In genomic region chr15:89091667-89092220, GRCh38 we compare ENCODE assay signal across 9 cellular contexts. TPM values are rescaled to one million over a fixed set of nuclear protein-coding genes. Genes with fewer than 3 reads are reported as not detected.
DNase-seq lines count a peak whose midpoint lies in the region; ATAC-seq, FAIRE-seq and TF ChIP-seq lines count a peak whose summit lies in the region.
"Had no signal": no experiment of that assay in that cellular context is flagged by ENCODE, and none has a peak within 500 bp of the region (broad histone marks: within the 10 kb centered on the region; RNA-seq: fewer than 3 reads in every experiment).

No MANE protein-coding gene starts in this region.

- H3K4me2 ChIP-seq in astrocyte (ENCODE audit: low read length) (peak overlapping the region; percentile 92), neuronal stem cell (ENCODE audit: insufficient read depth, low read length, poor library complexity, severe bottlenecking) (no peak overlapping the region)

- H4K8ac ChIP-seq in neuronal stem cell (ENCODE audit: low read depth, low read length), result no peak overlapping the region

- H3K79me2 ChIP-seq in astrocyte (ENCODE audit: insufficient read depth, low read length), result peaks cover 83% of the 10 kb centered on the region

- H2BK120ac ChIP-seq in neuronal stem cell (ENCODE audit: low read depth, low read length), result no peak overlapping the region

- no peaks in the 10 kb centered on the region for H3K9me3 Mint-ChIP-seq in astrocyte (ENCODE audit: unreplicated experiment)

- FAIRE-seq in astrocyte (lab: Jason Lieb, UNC), result no peak

- H3K4me3 ChIP-seq in cardiac muscle cell (no peak overlapping the region), astrocyte (ENCODE audit: insufficient read depth, low read depth, low read length) (peak overlapping the region; percentile 34), mononuclear cell (ENCODE audit: low read length) (peak overlapping the region; percentile 35), upper lobe of right lung (peak overlapping the region; percentile 86), neuronal stem cell (ENCODE audit: low read length in 2 of 2) (no peak overlapping the region)

- no peaks in the 10 kb centered on the region for H3K36me3 Mint-ChIP-seq in astrocyte (ENCODE audit: low read depth, unreplicated experiment)

- peak overlapping the region; percentile 64 for H3K4me3 Mint-ChIP-seq in astrocyte (ENCODE audit: unreplicated experiment)

- H2BK12ac ChIP-seq in neuronal stem cell (ENCODE audit: low read length), result no peak overlapping the region

- H3K9me3 ChIP-seq in cardiac muscle cell (ENCODE audit: low read depth) (no peaks in the 10 kb centered on the region), astrocyte (ENCODE audit: insufficient read depth, low read depth, low read length) (no peaks in the 10 kb centered on the region), mononuclear cell (ENCODE audit: low read depth, low read length) (no peaks in the 10 kb centered on the region), upper lobe of right lung (no peaks in the 10 kb centered on the region), neuronal stem cell (replicated peaks in 1 of 2; ENCODE audit: control insufficient read depth in 2 of 2, insufficient read depth in 1 of 2, low read depth in 1 of 2, low read length in 2 of 2) (no peaks in the 10 kb centered on the region)

- DNase-seq in cardiac muscle cell (ENCODE audit: low read depth in 1 of 2, low spot score in 1 of 2) (no peak), cardiac septum (ENCODE audit: low spot score) (no peak), astrocyte (ENCODE audit: low read depth) (no peak), upper lobe of right lung (no peak), neuronal stem cell (ENCODE audit: low spot score) (no peak), dedifferentiated amniotic fluid mesenchymal stem cell (ENCODE audit: extremely low spot score) (no peak), occipital lobe (lab: John Stamatoyannopoulos, UW) (no peak)
- DNase-seq: WERI-Rb-1 had no signal

- H3K27me3 ChIP-seq in cardiac muscle cell (no peaks in the 10 kb centered on the region), astrocyte (ENCODE audit: insufficient read depth, low read length) (no peaks in the 10 kb centered on the region), mononuclear cell (ENCODE audit: insufficient read depth, low read length) (no peaks in the 10 kb centered on the region), upper lobe of right lung (no peaks in the 10 kb centered on the region), neuronal stem cell (ENCODE audit: control insufficient read depth in 3 of 3, insufficient read depth in 3 of 3, low read depth in 1 of 3, low read length in 3 of 3) (no peaks in the 10 kb centered on the region)

- H3K79me1 ChIP-seq in neuronal stem cell (ENCODE audit: low read depth, low read length), result peaks cover 2% of the 10 kb centered on the region

- TF ChIP-seq CTCF in cardiac muscle cell (IDR thresholded peaks at IDR 0.05; ENCODE audit: low read depth, low read length) (no peak), astrocyte (IDR thresholded peaks at IDR 0.05; ENCODE audit: insufficient read depth, low read depth, low read length) (no peak), upper lobe of right lung (IDR thresholded peaks at IDR 0.05) (no peak)

- no peak overlapping the region for H3K27ac Mint-ChIP-seq in astrocyte (ENCODE audit: unreplicated experiment)

- H2AFZ ChIP-seq in astrocyte (ENCODE audit: low read depth, low read length), result no peak overlapping the region
- no peak overlapping the region for H2AFZ ChIP-seq in neuronal stem cell (ENCODE audit: low read length)

- no peak overlapping the region for H2AK5ac ChIP-seq in neuronal stem cell (ENCODE audit: low read depth, low read length)

- H3K27ac ChIP-seq in cardiac muscle cell, result peak overlapping the region; percentile 45
- peak overlapping the region; percentile 65 for H3K27ac ChIP-seq in astrocyte (ENCODE audit: low read depth, low read length)
- peak overlapping the region; percentile 94 for H3K27ac ChIP-seq in upper lobe of right lung
- no peak overlapping the region for H3K27ac ChIP-seq in neuronal stem cell (replicated peaks; ENCODE audit: low read length)
- H3K27ac ChIP-seq: WERI-Rb-1 had no signal

- H2BK15ac ChIP-seq in neuronal stem cell (ENCODE audit: low read length), result no peak overlapping the region

- no peak for ATAC-seq in upper lobe of right lung

- intact Hi-C loops in cardiac septum (cut with DNase I) (no loop called here), upper lobe of right lung (cut with DNase I) (no loop called here)

- no peak overlapping the region for H3K18ac ChIP-seq in neuronal stem cell (ENCODE audit: low read length)

- H4K20me1 ChIP-seq in astrocyte (ENCODE audit: insufficient read depth, low read length), result peaks cover 21% of the 10 kb centered on the region

- no peak overlapping the region for H3K23ac ChIP-seq in neuronal stem cell (ENCODE audit: low read depth, low read length, poor library complexity)

- WGBS in neuronal stem cell (ENCODE audit: extremely low coverage in 2 of 2, insufficient read length in 2 of 2, insufficient replicate concordance in 1 of 2), 2 donors, result no CpG with 5 or more reads among the region's 1 CpG

- H3K4me1 ChIP-seq in cardiac muscle cell (ENCODE audit: low read depth) (peaks cover 51% of the 10 kb centered on the region), astrocyte (ENCODE audit: insufficient read depth, low read length) (peaks cover 51% of the 10 kb centered on the region), mononuclear cell (ENCODE audit: insufficient read depth, low read length) (peaks cover 80% of the 10 kb centered on the region), upper lobe of right lung (peaks cover 73% of the 10 kb centered on the region), neuronal stem cell (ENCODE audit: control insufficient read depth in 2 of 2, insufficient read depth in 1 of 2, low read depth in 1 of 2, low read length in 2 of 2) (peaks cover 7 to 14% of the 10 kb centered on the region in 2 donors)

- H3K4ac ChIP-seq in neuronal stem cell (ENCODE audit: low read length), result no peak overlapping the region

- no peaks in the 10 kb centered on the region for H3K27me3 Mint-ChIP-seq in astrocyte (ENCODE audit: low read depth, unreplicated experiment)

- H3K4me1 Mint-ChIP-seq in astrocyte (ENCODE audit: low read depth, unreplicated experiment), result peaks cover 24% of the 10 kb centered on the region

- H2BK5ac ChIP-seq in neuronal stem cell (ENCODE audit: low read length), result no peak overlapping the region

- H3K9ac ChIP-seq in astrocyte (ENCODE audit: low read length) (peak overlapping the region; percentile 74), neuronal stem cell (ENCODE audit: low read depth, low read length, poor library complexity) (no peak overlapping the region)

- H3K14ac ChIP-seq in neuronal stem cell (ENCODE audit: low read length), result no peak overlapping the region

- H4K91ac ChIP-seq in neuronal stem cell (ENCODE audit: low read depth, low read length, poor library complexity), result no peak overlapping the region

- H3K36me3 ChIP-seq in cardiac muscle cell (no peaks in the 10 kb centered on the region), astrocyte (ENCODE audit: insufficient read depth, low read length) (no peaks in the 10 kb centered on the region), upper lobe of right lung (no peaks in the 10 kb centered on the region), neuronal stem cell (replicated peaks in 1 of 2; ENCODE audit: control insufficient read depth in 2 of 2, insufficient read depth in 2 of 2, low read length in 2 of 2) (no peaks in the 10 kb centered on the region)

RNA-seq across cellular contexts. Expression of gene ABHD2, which starts 3.5 kb away (rescaled TPM):
- total RNA-seq in cardiac muscle cell, result 43.0 and 44.8 TPM in 2 replicates
- 25.5 and 28.4 TPM in 2 replicates for polyA plus RNA-seq in cardiac muscle cell
- 185 TPM for total RNA-seq in cardiac septum
- 41.3 and 50.3 TPM in 2 replicates for total RNA-seq in astrocyte
- 97.2 TPM for total RNA-seq in mononuclear cell
- 182 TPM for total RNA-seq in upper lobe of right lung
- 7.2 TPM for polyA plus RNA-seq in neuronal stem cell (2013, experiment 1 of 2)
- 7.2 TPM for polyA plus RNA-seq in neuronal stem cell (2013, experiment 2 of 2)
- 55.2 TPM for total RNA-seq in occipital lobe

Comparison
In these comparisons a context has a peak if more than half of its experiments do, and no peak if none do; other contexts are left out.
1. H3K4me3 ChIP-seq: peak in astrocyte (single experiment), mononuclear cell (single experiment) and upper lobe of right lung (single experiment); none in cardiac muscle cell (single experiment) and neuronal stem cell (0 of 2).